In the genomic region with DNA sequence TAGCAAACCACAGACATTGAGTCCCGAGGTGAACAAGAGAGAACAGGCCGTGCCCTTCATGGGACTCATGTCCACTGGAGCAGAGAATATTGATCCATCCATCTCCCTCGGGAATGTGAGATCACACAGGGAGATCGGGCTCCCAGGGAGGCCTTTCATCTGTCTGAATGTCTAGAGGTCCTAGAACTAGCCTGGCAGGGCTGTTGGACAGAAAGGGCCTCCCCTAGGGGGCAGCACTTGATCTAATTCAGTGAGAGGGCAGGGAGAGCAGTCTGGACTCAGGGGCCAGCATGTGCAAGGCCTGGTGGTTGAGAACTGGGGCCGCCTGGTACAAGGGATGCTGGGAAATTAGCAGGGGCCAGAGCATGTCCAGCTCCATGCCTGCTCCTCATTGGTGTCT, we compare ENCODE assay signal across 8 cellular contexts. TPM values are rescaled to one million over a fixed set of nuclear protein-coding genes. Genes with fewer than 3 reads are reported as not detected.
DNase-seq lines count a peak whose midpoint lies in the region; ATAC-seq and TF ChIP-seq lines count a peak whose summit lies in the region.

No MANE protein-coding gene starts in this region.

- in situ Hi-C loops in astrocyte of the cerebellum (cut with HindIII; ENCODE audit: low sequenced_read_pairs), result no loop called here

- H4K20me1 ChIP-seq in GM23338 (replicated peaks; ENCODE audit: insufficient read depth), result peaks cover 17% of the 10 kb centered on the region

- H3K4me1 Mint-ChIP-seq in GM23338, result peaks cover 28% of the 10 kb centered on the region

- no peak overlapping the region; the same call in 2 of the 3 replicates for H3K4me3 Mint-ChIP-seq in GM23338

- H3K27me3 ChIP-seq in BE2C (no peaks in the 10 kb centered on the region), GM23338 (ENCODE audit: insufficient read depth) (no peaks in the 10 kb centered on the region), tibial nerve (no peaks in the 10 kb centered on the region)

- H3K36me3 Mint-ChIP-seq in GM23338 (ENCODE audit: low read depth), result peaks cover 17% of the 10 kb centered on the region

- TF ChIP-seq POLR2A in tibial nerve (IDR thresholded peaks at IDR 0.05), result no peak

- H3K27ac ChIP-seq in GM23338 (ENCODE audit: low read depth), result no peak overlapping the region
- H3K27ac ChIP-seq in tibial nerve, result no peak overlapping the region

- no peaks in the 10 kb centered on the region for H3K9me3 Mint-ChIP-seq in GM23338

- peak; percentile 33 for ATAC-seq in GM23338

- TF ChIP-seq CTCF in BE2C (IDR thresholded peaks at IDR 0.05; ENCODE audit: low read depth, low read length) (peak; percentile 72), GM23338 (conservative IDR thresholded peaks at IDR 0.05; ENCODE audit: low read depth in 2 of 2) (peak; percentile 78 to 82), astrocyte of the cerebellum (IDR thresholded peaks at IDR 0.05; ENCODE audit: low read depth, low read length, missing control alignments) (peak; percentile 65), tibial nerve (IDR thresholded peaks at IDR 0.05) (no peak)

- peaks cover 16% of the 10 kb centered on the region for H3K27me3 Mint-ChIP-seq in GM23338 (ENCODE audit: insufficient read depth, low read depth, poor library complexity)

- H3F3A ChIP-seq in GM23338 (replicated peaks; ENCODE audit: low read depth), result peaks cover 14% of the 10 kb centered on the region; the same call in 1 of the 2 replicates

- H3K9me3 ChIP-seq in BE2C (no peaks in the 10 kb centered on the region), tibial nerve (no peaks in the 10 kb centered on the region)

- TF ChIP-seq EP300 in tibial nerve (IDR thresholded peaks at IDR 0.05), result no peak

- H3K4me3 ChIP-seq in BE2C (ENCODE audit: low read depth, low read length), result no peak overlapping the region
- no peak overlapping the region for H3K4me3 ChIP-seq in GM23338
- no peak overlapping the region for H3K4me3 ChIP-seq in astrocyte of the cerebellum (ENCODE audit: low read depth, low read length)
- no peak overlapping the region for H3K4me3 ChIP-seq in tibial nerve

- H3K4me1 ChIP-seq in BE2C, result no peaks in the 10 kb centered on the region
- H3K4me1 ChIP-seq in GM23338 (ENCODE audit: insufficient read depth), result peaks cover 6% of the 10 kb centered on the region; the same call in 1 of the 2 replicates
- H3K4me1 ChIP-seq in tibial nerve, result peaks cover 0 to 17% (median 11%) of the 10 kb centered on the region in 4 donors

- peak overlapping the region; percentile 78; the same call in 1 of the 2 replicates for H3K27ac Mint-ChIP-seq in GM23338

- H2AFZ ChIP-seq in GM23338, result no peak overlapping the region

- peaks cover 50% of the 10 kb centered on the region for H3K79me2 ChIP-seq in GM23338 (replicated peaks; ENCODE audit: insufficient read depth)

- DNase-seq in BE2C, result peak; percentile 87
- DNase-seq in GM23338 (ENCODE audit: low spot score), result peak; percentile 95
- DNase-seq in RPMI7951 (ENCODE audit: low read depth), result peak; percentile 46
- no peak for DNase-seq in astrocyte of the cerebellum (ENCODE audit: low read depth)
- peak; percentile 72 for DNase-seq in myocyte (ENCODE audit: low read depth)
- DNase-seq in GF-D8 (lab: John Stamatoyannopoulos, UW), result no peak
- no peak for DNase-seq in tibial nerve (ENCODE audit: low spot score in 2 of 2)
- no peak for DNase-seq in NCI-H1105 treated with DMSO at 0.1 percent for 48 hours (lab: John Stamatoyannopoulos, UW)

- peaks cover 27% of the 10 kb centered on the region for H3K36me3 ChIP-seq in BE2C
- 0 out of 2 replicates have a peak, but pooled peaks cover 3% of the 10 kb centered on the region for H3K36me3 ChIP-seq in GM23338 (ENCODE audit: insufficient read depth)
- peaks cover 0 to 35% (median 0%) of the 10 kb centered on the region in 3 donors for H3K36me3 ChIP-seq in tibial nerve

- WGBS in tibial nerve, 2 donors, result 71 to 86% methylated on average over 5 of the region's 5 CpGs

- H3K4me2 ChIP-seq in GM23338, result no peak overlapping the region

- no peaks in the 10 kb centered on the region for H3K9me2 ChIP-seq in GM23338 (ENCODE audit: insufficient read depth)

TF ChIP-seq in GM23338, 12 proteins besides CTCF, POLR2A, EP300 and RAD21 (continues in another document):
- TF ChIP-seq CREB1 (CRISPR knock-in tag; IDR thresholded peaks at IDR 0.05; ENCODE audit: low read depth), result no peak
- no peak for TF ChIP-seq ZNF331 (CRISPR knock-in tag; IDR thresholded peaks at IDR 0.05; ENCODE audit: low read depth)
- TF ChIP-seq REST (IDR thresholded peaks at IDR 0.05; ENCODE audit: unreplicated experiment), result no peak

RNA-seq across cellular contexts. Expression of gene RUVBL2, which starts 4.3 kb away (rescaled TPM):
- 359 TPM for polyA plus RNA-seq in BE2C (2012; ENCODE audit: insufficient read depth, insufficient read length, low read depth)
- 222 and 252 TPM in 2 replicates for total RNA-seq in GM23338 (2014; rRNA removed; shearing (Covaris generic))
- polyA plus RNA-seq in GM23338 (2016; fragmentation: Nextera tagmentation; extraction: Ambion mirVana), result 194 and 196 TPM in 2 replicates
- 384 and 389 TPM in 2 replicates for total RNA-seq in RPMI7951 (2014; rRNA removed; shearing (Covaris generic))
- total RNA-seq in myocyte (94.7 and 106 TPM in 2 replicates), tibial nerve (100 to 1,000 TPM in 1 of 4 donors, 10 to 100 TPM in 3; 69.2 to 120 (median 78.5) TPM)
- 87.4 TPM for polyA plus RNA-seq in myocyte (2012)

RNA-seq across cellular contexts. Expression of gene GYS1, which starts 4.9 kb away (rescaled TPM):
- 10.3 TPM for polyA plus RNA-seq in BE2C (2012; ENCODE audit: insufficient read depth, insufficient read length, low read depth)
- total RNA-seq in GM23338 (2014; rRNA removed; shearing (Covaris generic)), result 23.1 and 28.9 TPM in 2 replicates
- polyA plus RNA-seq in GM23338 (2016; fragmentation: Nextera tagmentation; extraction: Ambion mirVana), result 15.9 and 19.9 TPM in 2 replicates
- 47.6 and 60.1 TPM in 2 replicates for total RNA-seq in RPMI7951 (2014; rRNA removed; shearing (Covaris generic))
- total RNA-seq in myocyte (358 and 408 TPM in 2 replicates), tibial nerve (10 to 100 TPM; 28.8 to 42.0 (median 31.0) TPM)
- 163 TPM for polyA plus RNA-seq in myocyte (2012)

RNA-seq across cellular contexts. Expression of gene LHB, which starts 18.9 kb away (rescaled TPM):
- polyA plus RNA-seq in BE2C (2012; ENCODE audit: insufficient read depth, insufficient read length, low read depth), result 3.1 TPM
- 1.9 TPM in 1 of 2 replicates, not detected in the other for total RNA-seq in GM23338 (2014; rRNA removed; shearing (Covaris generic))
- 0.76 TPM in 1 of 2 replicates, not detected in the other for polyA plus RNA-seq in GM23338 (2016; fragmentation: Nextera tagmentation; extraction: Ambion mirVana)
- total RNA-seq in RPMI7951 (2014; rRNA removed; shearing (Covaris generic)), result 0.68 TPM in 1 of 2 replicates, not detected in the other
- not detected in 2 replicates for total RNA-seq in myocyte
- polyA plus RNA-seq in myocyte (2012), result 0.72 TPM
- 1 to 10 TPM in 1 of 4 donors, not detected in 3; 2.6 TPM for total RNA-seq in tibial nerve

RNA-seq across cellular contexts. Expression of gene CGB3, which starts 26.2 kb away (rescaled TPM):
- not detected for polyA plus RNA-seq in BE2C (2012; ENCODE audit: insufficient read depth, insufficient read length, low read depth)
- total RNA-seq in GM23338 (2014; rRNA removed; shearing (Covaris generic)), result not detected in 2 replicates
- not detected in 2 replicates for polyA plus RNA-seq in GM23338 (2016; fragmentation: Nextera tagmentation; extraction: Ambion mirVana)
- total RNA-seq in RPMI7951 (2014; rRNA removed; shearing (Covaris generic)), result not detected in 2 replicates
- total RNA-seq in myocyte (not detected in 2 replicates), tibial nerve (not detected)
- polyA plus RNA-seq in myocyte (2012), result not detected

RNA-seq across cellular contexts. Expression of gene FTL, which starts 32.9 kb away (rescaled TPM):
- polyA plus RNA-seq in BE2C (2012; ENCODE audit: insufficient read depth, insufficient read length, low read depth), result 845 TPM
- total RNA-seq in GM23338 (2014; rRNA removed; shearing (Covaris generic)), result 1,625 and 2,064 TPM in 2 replicates
- 5,278 and 5,436 TPM in 2 replicates for polyA plus RNA-seq in GM23338 (2016; fragmentation: Nextera tagmentation; extraction: Ambion mirVana)
- 4,698 and 4,789 TPM in 2 replicates for total RNA-seq in RPMI7951 (2014; rRNA removed; shearing (Covaris generic))
- 1,692 and 1,792 TPM in 2 replicates for total RNA-seq in myocyte
- 5,857 TPM for polyA plus RNA-seq in myocyte (2012)
- 1,000 to 10,000 TPM; 5,480 to 8,362 (median 5,857) TPM for total RNA-seq in tibial nerve

Comparison
In these comparisons a context has a peak if more than half of its experiments do, and no peak if none do; other contexts are left out.
1. DNase-seq: peak in BE2C (single experiment), GM23338 (single experiment), RPMI7951 (single experiment) and myocyte (single experiment); none in astrocyte of the cerebellum (single experiment), GF-D8 (single experiment), tibial nerve (0 of 2) and NCI-H1105 treated with DMSO at 0.1 percent for 48 hours (single experiment).
2. CTCF ChIP-seq: peak in BE2C (single experiment), GM23338 (2 of 2) and astrocyte of the cerebellum (single experiment); none in tibial nerve (0 of 5).